ENCODE assay signal across 11 cellular contexts in genomic region chr10:47740868-47741267, GRCh38. TPM values are rescaled to one million over a fixed set of nuclear protein-coding genes. Genes with fewer than 3 reads are reported as not detected.
DNase-seq lines count a peak whose midpoint lies in the region; ATAC-seq and TF ChIP-seq lines count a peak whose summit lies in the region.
"Not testable (repeated sequence)": the region's sequence is repeated elsewhere in the genome, so short reads cannot be mapped to it uniquely, and the experiment has no call there.
"Had no signal": no experiment of that assay in that cellular context is flagged by ENCODE, and none has a peak within 500 bp of the region (broad histone marks: within the 10 kb centered on the region; RNA-seq: fewer than 3 reads in every experiment).

No MANE protein-coding gene starts in this region.

- H3K4me3 ChIP-seq in RWPE2 (ENCODE audit: severe bottlenecking), result not testable (repeated sequence)

- H3K9me3 ChIP-seq in RWPE2 (ENCODE audit: severe bottlenecking), result not testable (repeated sequence)

- not testable (repeated sequence) for H3K27ac Mint-ChIP-seq in activated naive CD4-positive, alpha-beta T cell treated with anti-CD3 and anti-CD28 coated beads, Interleukin-2, amount 50 U/mL, for 72 hours; natural killer cell

- intact Hi-C loops in natural killer cell (cut with micrococcal nuclease), result not testable (repeated sequence)

- ATAC-seq in GM18508 (IDR thresholded peaks at IDR 0.05; ENCODE audit: insufficient read depth, unreplicated experiment) (peak; percentile 50), GM19324 (IDR thresholded peaks at IDR 0.05; ENCODE audit: low FRiP score, unreplicated experiment) (peak; percentile 38), GM21576 (IDR thresholded peaks at IDR 0.05; ENCODE audit: unreplicated experiment) (peak; percentile 77), HG02798 (IDR thresholded peaks at IDR 0.05; ENCODE audit: poor library complexity, unreplicated experiment) (peak; percentile 51), HG03159 (IDR thresholded peaks at IDR 0.05; ENCODE audit: unreplicated experiment) (peak; percentile 58), RWPE2 (ENCODE audit: low read depth) (peak; percentile 40; the same call in 2 of the 3 replicates), natural killer cell (peak; percentile 41 to 57 (median 45))
- peak; percentile 71 to 81 for ATAC-seq in activated naive CD4-positive, alpha-beta T cell treated with anti-CD3 and anti-CD28 coated beads, Interleukin-2, amount 50 U/mL, for 72 hours

- H3K4me1 Mint-ChIP-seq in natural killer cell, result not testable (repeated sequence)

- not testable (repeated sequence) for H3K36me3 Mint-ChIP-seq in activated naive CD4-positive, alpha-beta T cell treated with anti-CD3 and anti-CD28 coated beads, Interleukin-2, amount 50 U/mL, for 72 hours; natural killer cell

- H3K4me3 Mint-ChIP-seq in natural killer cell, result not testable (repeated sequence)

- H3K27ac ChIP-seq in RWPE2 (ENCODE audit: poor library complexity, severe bottlenecking), result not testable (repeated sequence)

- not testable (repeated sequence) for H3K27me3 ChIP-seq in RWPE2 (ENCODE audit: insufficient read depth, poor library complexity, severe bottlenecking)

- not testable (repeated sequence) for TF ChIP-seq CTCF in RWPE2 (IDR thresholded peaks at IDR 0.05; ENCODE audit: poor library complexity, severe bottlenecking); natural killer cell (IDR thresholded peaks at IDR 0.05)

- DNase-seq in RWPE2 (ENCODE audit: low spot score); activated naive CD4-positive, alpha-beta T cell treated with anti-CD3 and anti-CD28 coated beads, Interleukin-2, amount 50 U/mL, for 72 hours (ENCODE audit: low spot score in 2 of 2); natural killer cell: not testable (repeated sequence)

- H3K27me3 Mint-ChIP-seq in natural killer cell (ENCODE audit: low read depth in 2 of 2), result not testable (repeated sequence)

- H3K9me3 Mint-ChIP-seq in activated naive CD4-positive, alpha-beta T cell treated with anti-CD3 and anti-CD28 coated beads, Interleukin-2, amount 50 U/mL, for 72 hours; natural killer cell: not testable (repeated sequence)

- not testable (repeated sequence) for H3K36me3 ChIP-seq in RWPE2 (ENCODE audit: low read depth)

- H3K4me1 ChIP-seq in RWPE2 (ENCODE audit: insufficient read depth, poor library complexity, severe bottlenecking), result not testable (repeated sequence)

RNA-seq across cellular contexts. Expression of gene SYT15B, which starts 22.5 kb away (rescaled TPM):
- under 1 TPM in 1 of 2 donors, not detected in 1; 0.23 TPM for total RNA-seq in activated naive CD4-positive, alpha-beta T cell treated with anti-CD3 and anti-CD28 coated beads, Interleukin-2, amount 50 U/mL, for 72 hours
- total RNA-seq in natural killer cell, result under 1 TPM in 2 of 3 donors, not detected in 1; 0.09 to 0.43 TPM
- total RNA-seq: mammary epithelial cell, occipital lobe, skeletal muscle tissue had no signal
